Comparison of ENCODE assay signal across 2 cellular contexts in the genomic region with DNA sequence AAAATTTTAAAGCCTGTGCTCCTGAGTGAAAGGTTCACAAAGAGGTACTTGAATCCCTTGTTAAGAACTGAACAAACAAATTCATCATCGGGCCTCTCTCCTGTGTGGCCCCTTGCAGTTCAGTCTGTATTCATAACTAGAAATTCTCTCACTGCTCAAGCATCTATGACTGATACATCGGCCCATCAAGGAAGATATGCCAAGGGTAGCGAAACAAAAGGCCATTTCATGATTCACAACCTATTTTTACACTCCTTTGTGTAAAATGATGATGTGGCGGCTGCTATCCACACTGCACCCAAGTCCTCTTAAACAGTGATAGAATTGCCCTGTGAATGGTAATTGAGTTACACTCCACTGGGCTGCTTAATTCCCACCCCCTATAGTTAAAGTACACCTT.
TF ChIP-seq lines count a peak whose summit lies in the region.

No MANE protein-coding gene starts in this region.

TF ChIP-seq in A549, 52 proteins besides CTCF, POLR2A, EP300 and RAD21 (continued from another document and continues in another):
- TF ChIP-seq, protein P1, sequence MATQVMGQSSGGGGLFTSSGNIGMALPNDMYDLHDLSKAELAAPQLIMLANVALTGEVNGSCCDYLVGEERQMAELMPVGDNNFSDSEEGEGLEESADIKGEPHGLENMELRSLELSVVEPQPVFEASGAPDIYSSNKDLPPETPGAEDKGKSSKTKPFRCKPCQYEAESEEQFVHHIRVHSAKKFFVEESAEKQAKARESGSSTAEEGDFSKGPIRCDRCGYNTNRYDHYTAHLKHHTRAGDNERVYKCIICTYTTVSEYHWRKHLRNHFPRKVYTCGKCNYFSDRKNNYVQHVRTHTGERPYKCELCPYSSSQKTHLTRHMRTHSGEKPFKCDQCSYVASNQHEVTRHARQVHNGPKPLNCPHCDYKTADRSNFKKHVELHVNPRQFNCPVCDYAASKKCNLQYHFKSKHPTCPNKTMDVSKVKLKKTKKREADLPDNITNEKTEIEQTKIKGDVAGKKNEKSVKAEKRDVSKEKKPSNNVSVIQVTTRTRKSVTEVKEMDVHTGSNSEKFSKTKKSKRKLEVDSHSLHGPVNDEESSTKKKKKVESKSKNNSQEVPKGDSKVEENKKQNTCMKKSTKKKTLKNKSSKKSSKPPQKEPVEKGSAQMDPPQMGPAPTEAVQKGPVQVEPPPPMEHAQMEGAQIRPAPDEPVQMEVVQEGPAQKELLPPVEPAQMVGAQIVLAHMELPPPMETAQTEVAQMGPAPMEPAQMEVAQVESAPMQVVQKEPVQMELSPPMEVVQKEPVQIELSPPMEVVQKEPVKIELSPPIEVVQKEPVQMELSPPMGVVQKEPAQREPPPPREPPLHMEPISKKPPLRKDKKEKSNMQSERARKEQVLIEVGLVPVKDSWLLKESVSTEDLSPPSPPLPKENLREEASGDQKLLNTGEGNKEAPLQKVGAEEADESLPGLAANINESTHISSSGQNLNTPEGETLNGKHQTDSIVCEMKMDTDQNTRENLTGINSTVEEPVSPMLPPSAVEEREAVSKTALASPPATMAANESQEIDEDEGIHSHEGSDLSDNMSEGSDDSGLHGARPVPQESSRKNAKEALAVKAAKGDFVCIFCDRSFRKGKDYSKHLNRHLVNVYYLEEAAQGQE (IDR thresholded peaks at IDR 0.05): no peak
- TF ChIP-seq NPAS2 (CRISPR knock-in tag; IDR thresholded peaks at IDR 0.05; ENCODE audit: borderline replicate concordance): no peak
- no peak for TF ChIP-seq BHLHE40 (IDR thresholded peaks at IDR 0.05; ENCODE audit: low read depth, low read length)
- no peak for TF ChIP-seq MYC (IDR thresholded peaks at IDR 0.05; ENCODE audit: borderline replicate concordance, low read length)
- TF ChIP-seq CHD2 (IDR thresholded peaks at IDR 0.05; ENCODE audit: low read length, partially characterized antibody): no peak
- TF ChIP-seq CBX8 (IDR thresholded peaks at IDR 0.05): no peak
- TF ChIP-seq HOXB5 (CRISPR knock-in tag; IDR thresholded peaks at IDR 0.05): no peak
- no peak for TF ChIP-seq FOSB (CRISPR knock-in tag; IDR thresholded peaks at IDR 0.05)
- peak in 1 of 2 experiments; percentile 23; a peak in 1 of 4 replicates for TF ChIP-seq CEBPB (IDR thresholded peaks at IDR 0.05)
- TF ChIP-seq PHF8 (IDR thresholded peaks at IDR 0.05; ENCODE audit: borderline replicate concordance, low read depth): no peak
- TF ChIP-seq, protein P2, sequence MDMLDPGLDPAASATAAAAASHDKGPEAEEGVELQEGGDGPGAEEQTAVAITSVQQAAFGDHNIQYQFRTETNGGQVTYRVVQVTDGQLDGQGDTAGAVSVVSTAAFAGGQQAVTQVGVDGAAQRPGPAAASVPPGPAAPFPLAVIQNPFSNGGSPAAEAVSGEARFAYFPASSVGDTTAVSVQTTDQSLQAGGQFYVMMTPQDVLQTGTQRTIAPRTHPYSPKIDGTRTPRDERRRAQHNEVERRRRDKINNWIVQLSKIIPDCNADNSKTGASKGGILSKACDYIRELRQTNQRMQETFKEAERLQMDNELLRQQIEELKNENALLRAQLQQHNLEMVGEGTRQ (IDR thresholded peaks at IDR 0.05): no peak
- TF ChIP-seq FOSL2 (IDR thresholded peaks at IDR 0.05): peak; percentile 58; the same call in 1 of the 2 replicates
- peak; percentile 84 for TF ChIP-seq FOSL2 (CRISPR knock-in tag; IDR thresholded peaks at IDR 0.05)
- TF ChIP-seq KDM5A (IDR thresholded peaks at IDR 0.05): no peak
- TF ChIP-seq JUN (IDR thresholded peaks at IDR 0.05): peak in 1 of 2 experiments; percentile 33; a peak in 1 of 5 replicates
- TF ChIP-seq, protein P3, sequence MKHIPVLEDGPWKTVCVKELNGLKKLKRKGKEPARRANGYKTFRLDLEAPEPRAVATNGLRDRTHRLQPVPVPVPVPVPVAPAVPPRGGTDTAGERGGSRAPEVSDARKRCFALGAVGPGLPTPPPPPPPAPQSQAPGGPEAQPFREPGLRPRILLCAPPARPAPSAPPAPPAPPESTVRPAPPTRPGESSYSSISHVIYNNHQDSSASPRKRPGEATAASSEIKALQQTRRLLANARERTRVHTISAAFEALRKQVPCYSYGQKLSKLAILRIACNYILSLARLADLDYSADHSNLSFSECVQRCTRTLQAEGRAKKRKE (CRISPR knock-in tag; IDR thresholded peaks at IDR 0.05; ENCODE audit: low read depth): no peak
- TF ChIP-seq ZSCAN20 (CRISPR knock-in tag; IDR thresholded peaks at IDR 0.05): no peak
- TF ChIP-seq EHMT2 (IDR thresholded peaks at IDR 0.05; ENCODE audit: low read depth): no peak
- no peak for TF ChIP-seq RNF2 (IDR thresholded peaks at IDR 0.05; ENCODE audit: borderline replicate concordance, low read depth)
- peak; percentile 58; the same call in 1 of the 2 replicates for TF ChIP-seq JUNB (IDR thresholded peaks at IDR 0.05)
- TF ChIP-seq MAFK (IDR thresholded peaks at IDR 0.05; ENCODE audit: partially characterized antibody): peak; percentile 70
- TF ChIP-seq, protein P4, sequence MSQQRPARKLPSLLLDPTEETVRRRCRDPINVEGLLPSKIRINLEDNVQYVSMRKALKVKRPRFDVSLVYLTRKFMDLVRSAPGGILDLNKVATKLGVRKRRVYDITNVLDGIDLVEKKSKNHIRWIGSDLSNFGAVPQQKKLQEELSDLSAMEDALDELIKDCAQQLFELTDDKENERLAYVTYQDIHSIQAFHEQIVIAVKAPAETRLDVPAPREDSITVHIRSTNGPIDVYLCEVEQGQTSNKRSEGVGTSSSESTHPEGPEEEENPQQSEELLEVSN (IDR thresholded peaks at IDR 0.05; ENCODE audit: borderline replicate concordance, low read depth): no peak
- no peak for TF ChIP-seq HEYL (CRISPR knock-in tag; IDR thresholded peaks at IDR 0.05)
- no peak for TF ChIP-seq SMC3 (IDR thresholded peaks at IDR 0.05)
- no peak for TF ChIP-seq RARB (CRISPR knock-in tag; IDR thresholded peaks at IDR 0.05)
- no peak for TF ChIP-seq MAZ (IDR thresholded peaks at IDR 0.05; ENCODE audit: borderline replicate concordance, low read depth, low read length)
- TF ChIP-seq, protein P5, sequence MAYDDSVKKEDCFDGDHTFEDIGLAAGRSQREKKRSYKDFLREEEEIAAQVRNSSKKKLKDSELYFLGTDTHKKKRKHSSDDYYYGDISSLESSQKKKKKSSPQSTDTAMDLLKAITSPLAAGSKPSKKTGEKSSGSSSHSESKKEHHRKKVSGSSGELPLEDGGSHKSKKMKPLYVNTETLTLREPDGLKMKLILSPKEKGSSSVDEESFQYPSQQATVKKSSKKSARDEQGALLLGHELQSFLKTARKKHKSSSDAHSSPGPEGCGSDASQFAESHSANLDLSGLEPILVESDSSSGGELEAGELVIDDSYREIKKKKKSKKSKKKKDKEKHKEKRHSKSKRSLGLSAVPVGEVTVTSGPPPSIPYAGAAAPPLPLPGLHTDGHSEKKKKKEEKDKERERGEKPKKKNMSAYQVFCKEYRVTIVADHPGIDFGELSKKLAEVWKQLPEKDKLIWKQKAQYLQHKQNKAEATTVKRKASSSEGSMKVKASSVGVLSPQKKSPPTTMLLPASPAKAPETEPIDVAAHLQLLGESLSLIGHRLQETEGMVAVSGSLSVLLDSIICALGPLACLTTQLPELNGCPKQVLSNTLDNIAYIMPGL (CRISPR knock-in tag; IDR thresholded peaks at IDR 0.05; ENCODE audit: borderline replicate concordance): no peak
- TF ChIP-seq, protein P6, sequence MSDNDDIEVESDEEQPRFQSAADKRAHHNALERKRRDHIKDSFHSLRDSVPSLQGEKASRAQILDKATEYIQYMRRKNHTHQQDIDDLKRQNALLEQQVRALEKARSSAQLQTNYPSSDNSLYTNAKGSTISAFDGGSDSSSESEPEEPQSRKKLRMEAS (IDR thresholded peaks at IDR 0.05): no peak

TF ChIP-seq in HEK293, 187 proteins besides CTCF, POLR2A, EP300 and RAD21 (continued from another document):
- TF ChIP-seq SP7 (tag by site-specific recombination; IDR thresholded peaks at IDR 0.05): peak; percentile 47; the same call in 1 of the 2 replicates
- TF ChIP-seq, protein P7, sequence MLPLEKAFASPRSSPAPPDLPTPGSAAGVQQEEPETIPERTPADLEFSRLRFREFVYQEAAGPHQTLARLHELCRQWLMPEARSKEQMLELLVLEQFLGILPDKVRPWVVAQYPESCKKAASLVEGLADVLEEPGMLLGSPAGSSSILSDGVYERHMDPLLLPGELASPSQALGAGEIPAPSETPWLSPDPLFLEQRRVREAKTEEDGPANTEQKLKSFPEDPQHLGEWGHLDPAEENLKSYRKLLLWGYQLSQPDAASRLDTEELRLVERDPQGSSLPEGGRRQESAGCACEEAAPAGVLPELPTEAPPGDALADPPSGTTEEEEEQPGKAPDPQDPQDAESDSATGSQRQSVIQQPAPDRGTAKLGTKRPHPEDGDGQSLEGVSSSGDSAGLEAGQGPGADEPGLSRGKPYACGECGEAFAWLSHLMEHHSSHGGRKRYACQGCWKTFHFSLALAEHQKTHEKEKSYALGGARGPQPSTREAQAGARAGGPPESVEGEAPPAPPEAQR (tag by site-specific recombination; IDR thresholded peaks at IDR 0.05): no peak
- TF ChIP-seq SP2 (tag by site-specific recombination; IDR thresholded peaks at IDR 0.05): no peak
- TF ChIP-seq, protein P8, sequence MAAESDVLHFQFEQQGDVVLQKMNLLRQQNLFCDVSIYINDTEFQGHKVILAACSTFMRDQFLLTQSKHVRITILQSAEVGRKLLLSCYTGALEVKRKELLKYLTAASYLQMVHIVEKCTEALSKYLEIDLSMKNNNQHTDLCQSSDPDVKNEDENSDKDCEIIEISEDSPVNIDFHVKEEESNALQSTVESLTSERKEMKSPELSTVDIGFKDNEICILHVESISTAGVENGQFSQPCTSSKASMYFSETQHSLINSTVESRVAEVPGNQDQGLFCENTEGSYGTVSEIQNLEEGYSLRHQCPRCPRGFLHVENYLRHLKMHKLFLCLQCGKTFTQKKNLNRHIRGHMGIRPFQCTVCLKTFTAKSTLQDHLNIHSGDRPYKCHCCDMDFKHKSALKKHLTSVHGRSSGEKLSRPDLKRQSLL (tag by site-specific recombination; IDR thresholded peaks at IDR 0.05): 0 out of 2 replicates have a peak, but pooled peaks have one; percentile 15
- TF ChIP-seq, protein P9, sequence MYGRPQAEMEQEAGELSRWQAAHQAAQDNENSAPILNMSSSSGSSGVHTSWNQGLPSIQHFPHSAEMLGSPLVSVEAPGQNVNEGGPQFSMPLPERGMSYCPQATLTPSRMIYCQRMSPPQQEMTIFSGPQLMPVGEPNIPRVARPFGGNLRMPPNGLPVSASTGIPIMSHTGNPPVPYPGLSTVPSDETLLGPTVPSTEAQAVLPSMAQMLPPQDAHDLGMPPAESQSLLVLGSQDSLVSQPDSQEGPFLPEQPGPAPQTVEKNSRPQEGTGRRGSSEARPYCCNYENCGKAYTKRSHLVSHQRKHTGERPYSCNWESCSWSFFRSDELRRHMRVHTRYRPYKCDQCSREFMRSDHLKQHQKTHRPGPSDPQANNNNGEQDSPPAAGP (tag by site-specific recombination; IDR thresholded peaks at IDR 0.05): peak; percentile 53; the same call in 1 of the 2 replicates
